ENCODE assay signal across 10 cellular contexts in genomic region chr1:26772687-26773086, GRCh38. TPM values are rescaled to one million over a fixed set of nuclear protein-coding genes. Genes with fewer than 3 reads are reported as not detected.
DNase-seq lines count a peak whose midpoint lies in the region; ATAC-seq and TF ChIP-seq lines count a peak whose summit lies in the region.
"Had no signal": no experiment of that assay in that cellular context is flagged by ENCODE, and none has a peak within 500 bp of the region (broad histone marks: within the 10 kb centered on the region; RNA-seq: fewer than 3 reads in every experiment).

No MANE protein-coding gene starts in this region.

- no peak overlapping the region for H3K27ac ChIP-seq in foreskin keratinocyte
- H3K27ac ChIP-seq in subcutaneous abdominal adipose tissue (ENCODE audit: low read depth, low read length): peak overlapping the region; percentile 33

- H3K9me3 ChIP-seq in adipocyte (ENCODE audit: control insufficient read depth, low read length) (no peaks in the 10 kb centered on the region), subcutaneous abdominal adipose tissue (ENCODE audit: control insufficient read depth in 5 of 5, low read length in 5 of 5) (no peaks in the 10 kb centered on the region)

- peak; percentile 48 for ATAC-seq in foreskin keratinocyte
- no peak for ATAC-seq in esophagus mucosa
- ATAC-seq: stimulated activated naive CD8-positive, alpha-beta T cell treated with anti-CD3 and anti-CD28 coated beads, Interleukin-15, Interleukin-2, amounts not matched to agents 100 U/mL and 50 U/mL, for 24 hours had no signal

- TF ChIP-seq CTCF in foreskin keratinocyte (conservative IDR thresholded peaks at IDR 0.05): no peak

- H3K4me1 ChIP-seq in adipocyte (ENCODE audit: control insufficient read depth, insufficient read depth, low read length) (peaks cover 40% of the 10 kb centered on the region), foreskin keratinocyte (peaks cover 27% of the 10 kb centered on the region), subcutaneous abdominal adipose tissue (ENCODE audit: control insufficient read depth in 5 of 5, insufficient read depth in 5 of 5, low read length in 5 of 5) (peaks cover 8 to 31% (median 25%) of the 10 kb centered on the region in 5 donors)

- H3K9ac ChIP-seq in adipocyte (ENCODE audit: low read length) (peak overlapping the region; percentile 47), subcutaneous abdominal adipose tissue (ENCODE audit: low read length in 5 of 5) (no peak overlapping the region)

- H3K4me3 ChIP-seq in adipocyte (ENCODE audit: low read length) (no peak overlapping the region), subcutaneous abdominal adipose tissue (ENCODE audit: low read depth in 1 of 5, low read length in 5 of 5) (no peak overlapping the region)
- H3K4me3 ChIP-seq: skin epidermis had no signal

- H3K36me3 ChIP-seq in adipocyte (ENCODE audit: control insufficient read depth, insufficient read depth, low read length, severe bottlenecking): peaks cover 91% of the 10 kb centered on the region
- peaks cover 28 to 91% (median 86%) of the 10 kb centered on the region in 5 donors for H3K36me3 ChIP-seq in subcutaneous abdominal adipose tissue (ENCODE audit: control insufficient read depth in 5 of 5, insufficient read depth in 5 of 5, low read length in 5 of 5)

- H3K27me3 ChIP-seq in adipocyte (replicated peaks; ENCODE audit: control insufficient read depth, insufficient read depth, low read length) (no peaks in the 10 kb centered on the region), foreskin keratinocyte (no peaks in the 10 kb centered on the region), subcutaneous abdominal adipose tissue (ENCODE audit: control insufficient read depth in 5 of 5, insufficient read depth in 4 of 5, low read length in 5 of 5) (no peaks in the 10 kb centered on the region)

- DNase-seq in HS-5 (ENCODE audit: low read depth): peak; percentile 98
- DNase-seq in adipocyte (ENCODE audit: low read depth): peak; percentile 63
- DNase-seq in foreskin keratinocyte: peak; percentile 82 to 93
- DNase-seq in NCI-H526 (lab: John Stamatoyannopoulos, UW): no peak
- no peak for DNase-seq in DMS 273 (lab: John Stamatoyannopoulos, UW; ENCODE audit: unreplicated experiment)
- DNase-seq: NCI-H510A treated with DMSO at 0.1 percent for 48 hours; stimulated activated naive CD8-positive, alpha-beta T cell treated with anti-CD3 and anti-CD28 coated beads, Interleukin-15, Interleukin-2, amounts not matched to agents 100 U/mL and 50 U/mL, for 24 hours had no signal

RNA-seq across cellular contexts. Expression of gene PIGV, which starts 15.1 kb away (rescaled TPM):
- total RNA-seq in foreskin keratinocyte: 11.7 and 11.9 TPM in 2 replicates
- polyA plus RNA-seq in foreskin keratinocyte: 8.7 and 9.4 TPM in 2 replicates
- total RNA-seq in esophagus mucosa: 9.4 TPM

RNA-seq across cellular contexts. Expression of gene ZDHHC18, which starts 53.8 kb away (rescaled TPM):
- total RNA-seq in foreskin keratinocyte (17.6 and 18.5 TPM in 2 replicates), esophagus mucosa (19.2 TPM)
- polyA plus RNA-seq in foreskin keratinocyte: 14.2 and 16.1 TPM in 2 replicates

Comparison
In these comparisons a context has a peak if more than half of its experiments do, and no peak if none do; other contexts are left out.
1. DNase-seq: peak in HS-5 (single experiment), adipocyte (single experiment) and foreskin keratinocyte (2 of 2); none in NCI-H526 (0 of 2) and DMS 273 (single experiment).